21 cellular contexts compared by ENCODE assay signal in genomic region chr11:103671143-103671651, GRCh38.
DNase-seq lines count a peak whose midpoint lies in the region; ATAC-seq and TF ChIP-seq lines count a peak whose summit lies in the region.
"Had no signal": no experiment of that assay in that cellular context is flagged by ENCODE, and none has a peak within 500 bp of the region (broad histone marks: within the 10 kb centered on the region; RNA-seq: fewer than 3 reads in every experiment).

No MANE protein-coding gene starts in this region.

- H3K4me3 Mint-ChIP-seq in neural progenitor cell, result no peak overlapping the region
- no peak overlapping the region for H3K4me3 Mint-ChIP-seq in GM23338
- no peak overlapping the region for H3K4me3 Mint-ChIP-seq in mesothelial cell of epicardium
- H3K4me3 Mint-ChIP-seq: activated B cell treated with CpG ODN at 0.5 μM for 24 hours, IgD-negative memory B cell, memory B cell had no signal

- H2AFZ ChIP-seq in neural progenitor cell (replicated peaks) (no peak overlapping the region), GM23338 (no peak overlapping the region)

- no peaks in the 10 kb centered on the region for H3K4me1 Mint-ChIP-seq in neural progenitor cell
- no peaks in the 10 kb centered on the region for H3K4me1 Mint-ChIP-seq in GM23338
- H3K4me1 Mint-ChIP-seq in mesothelial cell of epicardium, result peaks cover 10% of the 10 kb centered on the region
- H3K4me1 Mint-ChIP-seq: activated B cell treated with CpG ODN at 0.5 μM for 24 hours, IgD-negative memory B cell, memory B cell had no signal

- H3K27ac ChIP-seq in neural progenitor cell (no peak overlapping the region), GM23338 (ENCODE audit: low read depth) (no peak overlapping the region)
- H3K27ac ChIP-seq: BLaER1 treated with 17β-estradiol and CSF1 and Interleukin-3, amounts not matched to agents 10 nM and 100 nM; colonic mucosa; epithelial cell of prostate; upper lobe of right lung had no signal

- H3K27ac Mint-ChIP-seq in neural progenitor cell, result no peak overlapping the region
- H3K27ac Mint-ChIP-seq in GM23338, result no peak overlapping the region
- H3K27ac Mint-ChIP-seq in mesothelial cell of epicardium, result no peak overlapping the region
- H3K27ac Mint-ChIP-seq: activated B cell treated with CpG ODN at 0.5 μM for 24 hours, IgD-negative memory B cell, memory B cell had no signal

- no peaks in the 10 kb centered on the region for H3K9me2 ChIP-seq in GM23338 (ENCODE audit: insufficient read depth)

- H3K4me2 ChIP-seq in neural progenitor cell (no peak overlapping the region), GM23338 (no peak overlapping the region)
- H3K4me2 ChIP-seq: BLaER1 treated with 17β-estradiol and CSF1 and Interleukin-3, amounts not matched to agents 10 nM and 100 nM had no signal

- H3K36me3 ChIP-seq in neural progenitor cell, result no peaks in the 10 kb centered on the region
- no peaks in the 10 kb centered on the region for H3K36me3 ChIP-seq in GM23338 (ENCODE audit: insufficient read depth)
- H3K36me3 ChIP-seq: BLaER1 treated with 17β-estradiol and CSF1 and Interleukin-3, amounts not matched to agents 10 nM and 100 nM; colonic mucosa; upper lobe of right lung had no signal

- H3K9ac ChIP-seq in neural progenitor cell, result no peak overlapping the region
- H3K9ac ChIP-seq: BLaER1 treated with 17β-estradiol and CSF1 and Interleukin-3, amounts not matched to agents 10 nM and 100 nM had no signal

- no peaks in the 10 kb centered on the region for H3K36me3 Mint-ChIP-seq in neural progenitor cell
- no peaks in the 10 kb centered on the region for H3K36me3 Mint-ChIP-seq in GM23338 (ENCODE audit: low read depth)
- H3K36me3 Mint-ChIP-seq in mesothelial cell of epicardium, result no peaks in the 10 kb centered on the region
- H3K36me3 Mint-ChIP-seq: memory B cell had no signal

- H3K4me3 ChIP-seq in astrocyte of the spinal cord (ENCODE audit: low read depth, low read length), result no peak overlapping the region
- no peak overlapping the region for H3K4me3 ChIP-seq in neural progenitor cell
- no peak overlapping the region for H3K4me3 ChIP-seq in GM23338
- H3K4me3 ChIP-seq: BLaER1 treated with 17β-estradiol and CSF1 and Interleukin-3, amounts not matched to agents 10 nM and 100 nM; colonic mucosa; upper lobe of right lung had no signal

- H4K20me1 ChIP-seq in neural progenitor cell (ENCODE audit: low read depth) (no peaks in the 10 kb centered on the region), GM23338 (replicated peaks; ENCODE audit: insufficient read depth) (no peaks in the 10 kb centered on the region)
- H4K20me1 ChIP-seq: BLaER1 treated with 17β-estradiol and CSF1 and Interleukin-3, amounts not matched to agents 10 nM and 100 nM had no signal

- peak; percentile 7 for TF ChIP-seq CTCF in astrocyte of the spinal cord (IDR thresholded peaks at IDR 0.05; ENCODE audit: low read depth, low read length)
- TF ChIP-seq CTCF in neural progenitor cell (IDR thresholded peaks at IDR 0.05), result peak; percentile 13
- peak in 1 of 2 experiments; percentile 25; a peak in 1 of 4 replicates for TF ChIP-seq CTCF in GM23338 (conservative IDR thresholded peaks at IDR 0.05; ENCODE audit: low read depth in 2 of 2)
- no peak for TF ChIP-seq CTCF in mesothelial cell of epicardium (IDR thresholded peaks at IDR 0.05; ENCODE audit: unreplicated experiment)

- H3K9me3 Mint-ChIP-seq in neural progenitor cell (no peaks in the 10 kb centered on the region), GM23338 (no peaks in the 10 kb centered on the region), mesothelial cell of epicardium (peaks cover 7% of the 10 kb centered on the region)
- H3K9me3 Mint-ChIP-seq: activated B cell treated with CpG ODN at 0.5 μM for 24 hours, IgD-negative memory B cell, memory B cell had no signal

- no peak for DNase-seq in astrocyte of the spinal cord (ENCODE audit: low read depth, low spot score)
- DNase-seq in neural progenitor cell (ENCODE audit: low spot score), result no peak
- no peak for DNase-seq in NCI-H2196 treated with DMSO at 0.1 percent for 48 hours (lab: John Stamatoyannopoulos, UW; ENCODE audit: unreplicated experiment)
- no peak for DNase-seq in GM23338 (ENCODE audit: low spot score)
- DNase-seq in mesothelial cell of epicardium (ENCODE audit: low spot score in 2 of 2, unreplicated experiment in 2 of 2), result no peak
- DNase-seq: activated B cell treated with CpG ODN at 0.5 μM for 24 hours; amniotic stem cell; colonic mucosa; DMS153; GOT3; NCI-H1105; NCI-H82; stimulated activated naive CD4-positive, alpha-beta T cell; upper lobe of right lung had no signal

- H3K27me3 ChIP-seq in neural progenitor cell (no peaks in the 10 kb centered on the region), GM23338 (ENCODE audit: insufficient read depth) (no peaks in the 10 kb centered on the region)
- H3K27me3 ChIP-seq: BLaER1 treated with 17β-estradiol and CSF1 and Interleukin-3, amounts not matched to agents 10 nM and 100 nM; colonic mucosa; upper lobe of right lung had no signal

- H3K79me2 ChIP-seq in neural progenitor cell (ENCODE audit: low read depth), result no peaks in the 10 kb centered on the region
- no peaks in the 10 kb centered on the region for H3K79me2 ChIP-seq in GM23338 (replicated peaks; ENCODE audit: insufficient read depth)

- H3K4me1 ChIP-seq in neural progenitor cell, result no peaks in the 10 kb centered on the region
- no peaks in the 10 kb centered on the region for H3K4me1 ChIP-seq in GM23338 (ENCODE audit: insufficient read depth)
- H3K4me1 ChIP-seq: BLaER1 treated with 17β-estradiol and CSF1 and Interleukin-3, amounts not matched to agents 10 nM and 100 nM; colonic mucosa; upper lobe of right lung had no signal

- H3F3A ChIP-seq in neural progenitor cell (ENCODE audit: low read depth), result no peaks in the 10 kb centered on the region
- no peaks in the 10 kb centered on the region for H3F3A ChIP-seq in GM23338 (replicated peaks; ENCODE audit: low read depth)

- H3K27me3 Mint-ChIP-seq in neural progenitor cell (ENCODE audit: insufficient read depth, low read depth) (peaks cover 4% of the 10 kb centered on the region), GM23338 (ENCODE audit: insufficient read depth, low read depth, poor library complexity) (no peaks in the 10 kb centered on the region), mesothelial cell of epicardium (ENCODE audit: low read depth) (no peaks in the 10 kb centered on the region)
- H3K27me3 Mint-ChIP-seq: activated B cell treated with CpG ODN at 0.5 μM for 24 hours, memory B cell had no signal

- ATAC-seq in GM18868 (IDR thresholded peaks at IDR 0.05; ENCODE audit: unreplicated experiment), result peak; percentile 68
- ATAC-seq in HG03342 (IDR thresholded peaks at IDR 0.05; ENCODE audit: unreplicated experiment), result peak; percentile 54
- ATAC-seq in GM19035 (IDR thresholded peaks at IDR 0.05; ENCODE audit: unreplicated experiment), result no peak
- no peak for ATAC-seq in GM23338
- ATAC-seq: upper lobe of right lung had no signal

- no peaks in the 10 kb centered on the region for H3K9me3 ChIP-seq in neural progenitor cell (ENCODE audit: low read depth)
- H3K9me3 ChIP-seq: BLaER1 treated with 17β-estradiol and CSF1 and Interleukin-3, amounts not matched to agents 10 nM and 100 nM; colonic mucosa; upper lobe of right lung had no signal

- in situ Hi-C loops in astrocyte of the spinal cord (cut with HindIII; ENCODE audit: low sequenced_read_pairs), result no loop called here

TF ChIP-seq in GM23338, 12 proteins besides CTCF, POLR2A, EP300 and RAD21 (continues in another document):
- TF ChIP-seq ZNF114 (CRISPR knock-in tag; IDR thresholded peaks at IDR 0.05) (no peak), NANOG (IDR thresholded peaks at IDR 0.05; ENCODE audit: borderline replicate concordance) (no peak), CREB1 (CRISPR knock-in tag; IDR thresholded peaks at IDR 0.05; ENCODE audit: low read depth) (no peak), REST (IDR thresholded peaks at IDR 0.05; ENCODE audit: unreplicated experiment) (no peak)

Comparison
In these comparisons a context has a peak if more than half of its experiments do, and no peak if none do; other contexts are left out.
1. ATAC-seq: peak in GM18868 (single experiment) and HG03342 (single experiment); none in GM19035 (single experiment) and GM23338 (single experiment).